ENCODE assay signal across 8 cellular contexts in genomic region chr5:141513627-141514329, GRCh38.
A peak's percentile ranks its signal among the peaks of the same experiment; 100 is the strongest.
DNase-seq lines count a peak whose midpoint lies in the region; TF ChIP-seq lines count a peak whose summit lies in the region.

No MANE protein-coding gene starts in this region.

- H3K4me3 ChIP-seq in epithelial cell of esophagus (ENCODE audit: low read length), result peak overlapping the region; percentile 40

- TF ChIP-seq CTCF in epithelial cell of esophagus (IDR thresholded peaks at IDR 0.05; ENCODE audit: insufficient read depth, low read depth, low read length, missing control alignments), result no peak

- DNase-seq in COR-L47 (lab: John Stamatoyannopoulos, UW), result peak; percentile 78
- peak; percentile 85 for DNase-seq in GOT3 (lab: John Stamatoyannopoulos, UW)
- peak; percentile 88 for DNase-seq in NCI-H2171 treated with DMSO at 0.1 percent for 48 hours (lab: John Stamatoyannopoulos, UW)
- peak; percentile 82 for DNase-seq in activated CD8-positive, alpha-beta memory T cell treated with anti-CD3 and anti-CD28 coated beads, Interleukin-2, amount 50 U/mL, for 48 hours
- peak; percentile 75 for DNase-seq in epithelial cell of esophagus (ENCODE audit: low read depth)
- DNase-seq in middle frontal gyrus (ENCODE audit: extremely low spot score, low spot score), result peak; percentile 67
- DNase-seq in stimulated activated CD8-positive, alpha-beta memory T cell treated with anti-CD3 and anti-CD28 coated beads, Interleukin-15, amount 100 ng/mL, for 48 hours (ENCODE audit: low read depth in 2 of 2), result peak; percentile 67 to 70
- DNase-seq in NCI-H1930 (lab: John Stamatoyannopoulos, UW), result no peak

Comparison
In these comparisons a context has a peak if more than half of its experiments do, and no peak if none do; other contexts are left out.
1. DNase-seq: peak in COR-L47 (single experiment), GOT3 (single experiment), NCI-H2171 treated with DMSO at 0.1 percent for 48 hours (single experiment), activated CD8-positive, alpha-beta memory T cell treated with anti-CD3 and anti-CD28 coated beads, Interleukin-2, amount 50 U/mL, for 48 hours (single experiment), epithelial cell of esophagus (single experiment), middle frontal gyrus (single experiment) and stimulated activated CD8-positive, alpha-beta memory T cell treated with anti-CD3 and anti-CD28 coated beads, Interleukin-15, amount 100 ng/mL, for 48 hours (2 of 2); none in NCI-H1930 (0 of 2).